8 cellular contexts compared by ENCODE assay signal in the genomic region with DNA sequence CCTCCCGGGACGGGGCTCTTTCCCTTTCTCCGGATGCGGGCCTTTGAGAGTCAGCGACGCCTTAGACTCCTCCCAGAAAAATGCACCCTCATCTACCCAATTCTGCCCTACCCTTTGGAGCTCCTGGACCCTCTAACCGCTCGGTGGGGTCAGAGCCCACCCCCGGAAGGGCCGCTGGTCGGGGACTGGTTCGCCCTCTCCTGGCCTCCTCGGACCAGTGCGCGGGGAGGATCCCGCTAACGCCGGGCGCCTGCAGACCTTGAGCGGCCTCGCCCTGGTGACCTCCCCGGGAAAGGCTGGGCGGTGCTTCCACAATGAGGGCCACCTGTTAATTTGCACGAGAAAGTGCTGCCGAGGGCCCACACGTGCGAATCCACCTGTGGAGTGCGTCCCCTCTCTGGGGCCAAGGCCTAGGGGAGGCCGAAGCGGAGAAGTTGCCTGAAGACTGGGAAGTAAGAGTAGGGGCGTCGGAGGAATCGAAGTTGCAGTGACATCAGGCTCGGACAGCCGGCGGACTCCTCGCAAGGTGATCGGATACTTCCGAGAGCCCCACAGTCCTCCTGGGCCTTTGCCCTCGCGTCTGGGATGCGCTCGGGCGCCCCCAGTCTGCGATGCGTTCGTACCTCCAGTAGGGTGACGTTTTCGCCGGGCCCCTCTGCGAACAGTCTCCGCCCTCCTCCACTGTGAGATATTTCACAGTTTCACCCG.
DNase-seq lines count a peak whose midpoint lies in the region; ATAC-seq and TF ChIP-seq lines count a peak whose summit lies in the region.

No MANE protein-coding gene starts in this region.

- H3K9me3 ChIP-seq in HAP-1: no peaks in the 10 kb centered on the region
- H3K9me3 ChIP-seq in MG63: no peaks in the 10 kb centered on the region
- H3K9me3 ChIP-seq in left ventricle myocardium inferior (replicated peaks): no peaks in the 10 kb centered on the region
- H3K9me3 ChIP-seq in upper lobe of right lung: no peaks in the 10 kb centered on the region

- H3K4me1 Mint-ChIP-seq in progenitor cell of endocrine pancreas (ENCODE audit: low read depth): peaks cover 15% of the 10 kb centered on the region

- H3K27ac Mint-ChIP-seq in progenitor cell of endocrine pancreas: peak overlapping the region; percentile 95

- DNase-seq in GM06990 (ENCODE audit: extremely low read depth, insufficient read length) (peak; percentile 88), HAP-1 (ENCODE audit: low spot score in 2 of 2) (peak; percentile 80 to 90), MG63 (peak; percentile 79), SW480 (ENCODE audit: low spot score) (peak; percentile 96), amniotic epithelial cell (ENCODE audit: low read depth) (peak; percentile 81), left ventricle myocardium inferior (peak; percentile 88), progenitor cell of endocrine pancreas (ENCODE audit: low spot score, unreplicated experiment) (peak; percentile 81), upper lobe of right lung (peak; percentile 94)

- no peaks in the 10 kb centered on the region for H3K36me3 Mint-ChIP-seq in progenitor cell of endocrine pancreas (ENCODE audit: insufficient read depth)

- H3K4me1 ChIP-seq in HAP-1 (peaks cover 5% of the 10 kb centered on the region), left ventricle myocardium inferior (peaks cover 43% of the 10 kb centered on the region), upper lobe of right lung (peaks cover 22% of the 10 kb centered on the region)

- H3K27me3 Mint-ChIP-seq in progenitor cell of endocrine pancreas: peaks cover 5% of the 10 kb centered on the region

- peak; percentile 92 for ATAC-seq in upper lobe of right lung

- H3K4me3 Mint-ChIP-seq in progenitor cell of endocrine pancreas (ENCODE audit: low read depth): peak overlapping the region; percentile 77

- H3K4me3 ChIP-seq in GM06990 (replicated peaks; ENCODE audit: low read depth, low read length): peak overlapping the region; percentile 70
- H3K4me3 ChIP-seq in HAP-1: no peak overlapping the region
- H3K4me3 ChIP-seq in MG63: peak overlapping the region; percentile 39
- H3K4me3 ChIP-seq in left ventricle myocardium inferior: peak overlapping the region; percentile 75
- peak overlapping the region; percentile 75 for H3K4me3 ChIP-seq in upper lobe of right lung

- intact Hi-C loops in left ventricle myocardium inferior (cut with micrococcal nuclease) (loop anchor here (5.0 kb wide), 2 partner anchors 556 to 611 kb away; no protein-coding TSS in a partner anchor), upper lobe of right lung (cut with DNase I) (loop anchor here (5.0 to 10.0 kb wide), 2 partner anchors 554 to 611 kb away; no protein-coding TSS in a partner anchor)

- in situ Hi-C loops in HAP-1 (cut with MboI; ENCODE audit: low sequenced_read_pairs): no loop called here

- TF ChIP-seq CTCF in GM06990 (IDR thresholded peaks at IDR 0.05; ENCODE audit: insufficient read depth, low read length, poor library complexity, severe bottlenecking) (peak; percentile 81), left ventricle myocardium inferior (IDR thresholded peaks at IDR 0.05; ENCODE audit: borderline replicate concordance) (peak; percentile 81), progenitor cell of endocrine pancreas (IDR thresholded peaks at IDR 0.05; ENCODE audit: unreplicated experiment) (peak; percentile 73), upper lobe of right lung (IDR thresholded peaks at IDR 0.05) (peak; percentile 69)

- no peaks in the 10 kb centered on the region for H3K9me3 Mint-ChIP-seq in progenitor cell of endocrine pancreas (ENCODE audit: low read depth)

- H3K27ac ChIP-seq in left ventricle myocardium inferior (replicated peaks) (peak overlapping the region; percentile 94), upper lobe of right lung (peak overlapping the region; percentile 96)

- H3K27me3 ChIP-seq in GM06990 (replicated peaks; ENCODE audit: control insufficient read depth, insufficient read depth, low read length) (no peaks in the 10 kb centered on the region), HAP-1 (ENCODE audit: low read depth) (no peaks in the 10 kb centered on the region), MG63 (no peaks in the 10 kb centered on the region), left ventricle myocardium inferior (ENCODE audit: low read depth) (no peaks in the 10 kb centered on the region), upper lobe of right lung (no peaks in the 10 kb centered on the region)

- H3K36me3 ChIP-seq in GM06990 (ENCODE audit: control insufficient read depth, insufficient read depth, low read length): no peaks in the 10 kb centered on the region
- H3K36me3 ChIP-seq in HAP-1 (replicated peaks): no peaks in the 10 kb centered on the region
- no peaks in the 10 kb centered on the region; the same call in 1 of the 2 replicates for H3K36me3 ChIP-seq in MG63
- H3K36me3 ChIP-seq in left ventricle myocardium inferior: no peaks in the 10 kb centered on the region
- no peaks in the 10 kb centered on the region for H3K36me3 ChIP-seq in upper lobe of right lung
